10 cellular contexts compared by ENCODE assay signal in the genomic region with DNA sequence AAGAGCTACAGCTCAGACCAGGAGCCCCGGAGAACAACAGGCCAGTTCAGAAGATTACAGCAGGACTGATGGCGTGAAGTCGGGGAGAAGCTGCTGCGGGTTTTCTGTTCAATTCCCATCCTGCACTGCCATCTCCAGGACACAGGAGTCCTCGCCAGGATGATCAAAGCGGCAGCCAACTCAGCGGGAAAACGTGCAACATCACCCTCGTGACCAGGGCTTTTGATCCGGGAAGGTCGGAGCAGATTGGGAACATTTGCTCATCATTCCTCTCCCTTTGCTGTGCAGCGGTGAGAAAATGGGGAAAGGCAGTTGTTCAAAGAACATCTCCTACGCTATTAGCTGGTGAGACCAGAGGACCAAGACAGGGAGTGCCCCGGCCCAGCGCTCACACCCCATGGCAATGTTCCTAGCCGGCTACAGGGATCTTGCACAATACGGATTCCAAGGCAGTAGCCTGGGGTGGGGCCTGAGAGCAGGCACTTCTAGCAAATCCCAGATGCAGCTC. TPM values are rescaled to one million over a fixed set of nuclear protein-coding genes. Genes with fewer than 3 reads are reported as not detected.
DNase-seq lines count a peak whose midpoint lies in the region; ATAC-seq and FAIRE-seq lines count a peak whose summit lies in the region.
"Had no signal": no experiment of that assay in that cellular context is flagged by ENCODE, and none has a peak within 500 bp of the region (broad histone marks: within the 10 kb centered on the region; RNA-seq: fewer than 3 reads in every experiment).

No MANE protein-coding gene starts in this region.

- peak; percentile 28 for DNase-seq in activated naive CD4-positive, alpha-beta T cell treated with anti-CD3 and anti-CD28 coated beads for 36 hours
- no peak for DNase-seq in activated naive CD4-positive, alpha-beta T cell treated with anti-CD3 and anti-CD28 coated beads, Interleukin-2, amount 50 U/mL, for 72 hours (ENCODE audit: low spot score in 2 of 2)
- DNase-seq in NCI-H69 (lab: John Stamatoyannopoulos, UW) (peak; percentile 84), cerebellar cortex (ENCODE audit: low spot score) (peak; percentile 86), inferior parietal cortex (ENCODE audit: extremely low spot score) (peak; percentile 84), small intestine (peak; percentile 81)
- no peak for DNase-seq in effector CD4-positive, alpha-beta T cell
- no peak for DNase-seq in activated CD4-positive, alpha-beta memory T cell treated with anti-CD3 and anti-CD28 coated beads for 36 hours

- H3K4me1 Mint-ChIP-seq in activated naive CD4-positive, alpha-beta T cell treated with anti-CD3 and anti-CD28 coated beads for 36 hours (ENCODE audit: low read depth) = peaks cover 2% of the 10 kb centered on the region
- H3K4me1 Mint-ChIP-seq in activated CD4-positive, alpha-beta memory T cell treated with anti-CD3 and anti-CD28 coated beads for 36 hours (ENCODE audit: low read depth) = no peaks in the 10 kb centered on the region
- H3K4me1 Mint-ChIP-seq: activated naive CD4-positive, alpha-beta T cell treated with anti-CD3 and anti-CD28 coated beads, Interleukin-2, amount 50 U/mL, for 24 hours had no signal

- peaks cover 4% of the 10 kb centered on the region for H3K27me3 Mint-ChIP-seq in activated naive CD4-positive, alpha-beta T cell treated with anti-CD3 and anti-CD28 coated beads for 36 hours (ENCODE audit: low read depth)
- H3K27me3 Mint-ChIP-seq in activated CD4-positive, alpha-beta memory T cell treated with anti-CD3 and anti-CD28 coated beads for 36 hours = no peaks in the 10 kb centered on the region
- H3K27me3 Mint-ChIP-seq: activated naive CD4-positive, alpha-beta T cell treated with anti-CD3 and anti-CD28 coated beads, Interleukin-2, amount 50 U/mL, for 24 hours had no signal

- no peaks in the 10 kb centered on the region for H3K9me3 Mint-ChIP-seq in activated naive CD4-positive, alpha-beta T cell treated with anti-CD3 and anti-CD28 coated beads for 36 hours
- no peaks in the 10 kb centered on the region for H3K9me3 Mint-ChIP-seq in activated naive CD4-positive, alpha-beta T cell treated with anti-CD3 and anti-CD28 coated beads, Interleukin-2, amount 50 U/mL, for 72 hours
- no peaks in the 10 kb centered on the region for H3K9me3 Mint-ChIP-seq in activated CD4-positive, alpha-beta memory T cell treated with anti-CD3 and anti-CD28 coated beads for 36 hours
- H3K9me3 Mint-ChIP-seq: activated naive CD4-positive, alpha-beta T cell treated with anti-CD3 and anti-CD28 coated beads, Interleukin-2, amount 50 U/mL, for 24 hours had no signal

- CTCF ChIA-PET in activated naive CD4-positive, alpha-beta T cell treated with anti-CD3 and anti-CD28 coated beads for 36 hours (lab: Charles Lee) = interaction anchor here (0.6 to 1.1 kb wide), 2 partner anchors 14 to 114 kb away, joined by 3 read pairs; no protein-coding TSS in a partner anchor
- CTCF ChIA-PET in activated CD4-positive, alpha-beta memory T cell treated with anti-CD3 and anti-CD28 coated beads for 36 hours (lab: Charles Lee) = interaction anchor here (0.9 to 1.6 kb wide), 3 partner anchors 17 to 123 kb away, joined by 3 to 4 read pairs (median 4); no protein-coding TSS in a partner anchor

- intact Hi-C loops in activated naive CD4-positive, alpha-beta T cell treated with anti-CD3 and anti-CD28 coated beads for 36 hours (cut with micrococcal nuclease) = no loop called here
- intact Hi-C loops in activated CD4-positive, alpha-beta memory T cell treated with anti-CD3 and anti-CD28 coated beads for 36 hours (cut with micrococcal nuclease) = loop anchor here (2.0 kb wide), 1 partner anchor 21 kb away; no protein-coding TSS in a partner anchor

- H3K27ac Mint-ChIP-seq in activated naive CD4-positive, alpha-beta T cell treated with anti-CD3 and anti-CD28 coated beads for 36 hours = no peak overlapping the region
- no peak overlapping the region for H3K27ac Mint-ChIP-seq in activated naive CD4-positive, alpha-beta T cell treated with anti-CD3 and anti-CD28 coated beads, Interleukin-2, amount 50 U/mL, for 72 hours
- no peak overlapping the region for H3K27ac Mint-ChIP-seq in activated CD4-positive, alpha-beta memory T cell treated with anti-CD3 and anti-CD28 coated beads for 36 hours
- H3K27ac Mint-ChIP-seq: activated naive CD4-positive, alpha-beta T cell treated with anti-CD3 and anti-CD28 coated beads, Interleukin-2, amount 50 U/mL, for 24 hours had no signal

- ATAC-seq in activated naive CD4-positive, alpha-beta T cell treated with anti-CD3 and anti-CD28 coated beads, Interleukin-2, amount 50 U/mL, for 72 hours = no peak

- H3K36me3 ChIP-seq in small intestine (ENCODE audit: control insufficient read depth in 2 of 2, insufficient read depth in 2 of 2, low read length in 2 of 2) = no peaks in the 10 kb centered on the region

- no peaks in the 10 kb centered on the region for H3K27me3 ChIP-seq in small intestine (ENCODE audit: control insufficient read depth in 2 of 2, insufficient read depth in 2 of 2, low read length in 2 of 2)

- WGBS in small intestine, 3 donors = 7 to 24% (median 19%) methylated on average over 17 of the region's 17 CpGs

- no peaks in the 10 kb centered on the region for H3K36me3 Mint-ChIP-seq in activated naive CD4-positive, alpha-beta T cell treated with anti-CD3 and anti-CD28 coated beads for 36 hours (ENCODE audit: low read depth)
- no peaks in the 10 kb centered on the region for H3K36me3 Mint-ChIP-seq in activated naive CD4-positive, alpha-beta T cell treated with anti-CD3 and anti-CD28 coated beads, Interleukin-2, amount 50 U/mL, for 72 hours
- H3K36me3 Mint-ChIP-seq in activated CD4-positive, alpha-beta memory T cell treated with anti-CD3 and anti-CD28 coated beads for 36 hours = no peaks in the 10 kb centered on the region
- H3K36me3 Mint-ChIP-seq: activated naive CD4-positive, alpha-beta T cell treated with anti-CD3 and anti-CD28 coated beads, Interleukin-2, amount 50 U/mL, for 24 hours had no signal

- no peak for FAIRE-seq in small intestine (lab: Jason Lieb, UNC)
- FAIRE-seq: G401.6 had no signal

- H3K9me3 ChIP-seq in small intestine (ENCODE audit: control insufficient read depth, low read depth) = no peaks in the 10 kb centered on the region

- POLR2A ChIA-PET in activated CD4-positive, alpha-beta memory T cell treated with anti-CD3 and anti-CD28 coated beads for 36 hours (lab: Charles Lee) = no interaction called here

- no peaks in the 10 kb centered on the region for H3K4me1 ChIP-seq in small intestine (ENCODE audit: control insufficient read depth in 2 of 2, insufficient read depth in 1 of 2, low read depth in 1 of 2, low read length in 1 of 2)

- no peak overlapping the region for H3K4me3 Mint-ChIP-seq in activated naive CD4-positive, alpha-beta T cell treated with anti-CD3 and anti-CD28 coated beads for 36 hours
- no peak overlapping the region for H3K4me3 Mint-ChIP-seq in activated CD4-positive, alpha-beta memory T cell treated with anti-CD3 and anti-CD28 coated beads for 36 hours
- H3K4me3 Mint-ChIP-seq: activated naive CD4-positive, alpha-beta T cell treated with anti-CD3 and anti-CD28 coated beads, Interleukin-2, amount 50 U/mL, for 24 hours had no signal

- no peak overlapping the region for H3K27ac ChIP-seq in small intestine (ENCODE audit: low read depth in 1 of 2, low read length in 1 of 2)

- no peak overlapping the region for H3K4me3 ChIP-seq in small intestine (ENCODE audit: low read depth in 1 of 2, low read length in 2 of 2)

RNA-seq across cellular contexts. Expression of a gene that starts 50.4 kb away (rescaled TPM):
- total RNA-seq in activated naive CD4-positive, alpha-beta T cell treated with anti-CD3 and anti-CD28 coated beads for 36 hours = 10 to 100 TPM; 35.0 to 35.4 TPM
- total RNA-seq in activated naive CD4-positive, alpha-beta T cell treated with anti-CD3 and anti-CD28 coated beads, Interleukin-2, amount 50 U/mL, for 72 hours = 10 to 100 TPM; 37.1 to 40.5 TPM
- 10 to 100 TPM in 1 of 3 donors, 1 to 10 TPM in 2; 1.4 to 10.5 (median 2.0) TPM for polyA plus RNA-seq in small intestine
- 10 to 100 TPM; 25.9 to 26.6 TPM for total RNA-seq in activated CD4-positive, alpha-beta memory T cell treated with anti-CD3 and anti-CD28 coated beads for 36 hours

Comparison
In these comparisons a context has a peak if more than half of its experiments do, and no peak if none do; other contexts are left out.
1. DNase-seq: peak in activated naive CD4-positive, alpha-beta T cell treated with anti-CD3 and anti-CD28 coated beads for 36 hours (single experiment), NCI-H69 (single experiment), cerebellar cortex (single experiment), inferior parietal cortex (single experiment) and small intestine (single experiment); none in activated naive CD4-positive, alpha-beta T cell treated with anti-CD3 and anti-CD28 coated beads, Interleukin-2, amount 50 U/mL, for 72 hours (0 of 2), effector CD4-positive, alpha-beta T cell (single experiment) and activated CD4-positive, alpha-beta memory T cell treated with anti-CD3 and anti-CD28 coated beads for 36 hours (single experiment).